9 cellular contexts compared by ENCODE assay signal in the genomic region with DNA sequence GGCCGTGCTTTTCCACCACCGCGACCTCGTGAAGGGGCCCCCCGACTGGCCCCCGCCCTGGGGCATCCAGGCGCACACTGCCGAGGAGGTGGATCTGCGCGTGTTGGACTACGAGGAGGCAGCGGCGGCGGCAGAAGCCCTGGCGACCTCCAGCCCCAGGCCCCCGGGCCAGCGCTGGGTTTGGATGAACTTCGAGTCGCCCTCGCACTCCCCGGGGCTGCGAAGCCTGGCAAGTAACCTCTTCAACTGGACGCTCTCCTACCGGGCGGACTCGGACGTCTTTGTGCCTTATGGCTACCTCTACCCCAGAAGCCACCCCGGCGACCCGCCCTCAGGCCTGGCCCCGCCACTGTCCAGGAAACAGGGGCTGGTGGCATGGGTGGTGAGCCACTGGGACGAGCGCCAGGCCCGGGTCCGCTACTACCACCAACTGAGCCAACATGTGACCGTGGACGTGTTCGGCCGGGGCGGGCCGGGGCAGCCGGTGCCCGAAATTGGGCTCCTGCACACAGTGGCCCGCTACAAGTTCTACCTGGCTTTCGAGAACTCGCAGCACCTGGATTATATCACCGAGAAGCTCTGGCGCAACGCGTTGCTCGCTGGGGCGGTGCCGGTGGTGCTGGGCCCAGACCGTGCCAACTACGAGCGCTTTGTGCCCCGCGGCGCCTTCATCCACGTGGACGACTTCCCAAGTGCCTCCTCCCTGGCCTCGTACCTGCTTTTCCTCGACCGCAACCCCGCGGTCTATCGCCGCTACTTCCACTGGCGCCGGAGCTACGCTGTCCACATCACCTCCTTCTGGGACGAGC. TPM values are rescaled to one million over a fixed set of nuclear protein-coding genes. Genes with fewer than 3 reads are reported as not detected.
DNase-seq lines count a peak whose midpoint lies in the region; ATAC-seq and TF ChIP-seq lines count a peak whose summit lies in the region.
"Had no signal": no experiment of that assay in that cellular context is flagged by ENCODE, and none has a peak within 500 bp of the region (broad histone marks: within the 10 kb centered on the region; RNA-seq: fewer than 3 reads in every experiment).

No MANE protein-coding gene starts in this region.

- no peaks in the 10 kb centered on the region for H3K9me3 ChIP-seq in iPS DF 6.9 (ENCODE audit: control insufficient read depth, insufficient read depth, low read length)

- H3K36me3 ChIP-seq in iPS DF 6.9 (ENCODE audit: control insufficient read depth, insufficient read depth, low read length) = no peaks in the 10 kb centered on the region

- H3K9me3 Mint-ChIP-seq in activated T-helper 2 cell treated with anti-CD3 and anti-CD28 coated beads, Interferon-gamma antibody, Interleukin-2, Interleukin-4, amounts not matched to agents 10 μg/mL and 5 μg/mL and 100 μg/mL, durations not matched to agents 14 hours and 24 hours and 36 hours = no peaks in the 10 kb centered on the region

- CTCF ChIA-PET in GM10248 (lab: Yijun Ruan, JAX) = interaction anchor here (1.6 kb wide), 1 partner anchor 28 kb away, joined by 4 read pairs; no protein-coding TSS in a partner anchor

- H3K27ac ChIP-seq in iPS DF 6.9 (ENCODE audit: low read length) = no peak overlapping the region

- peak; percentile 37 for DNase-seq in activated CD4-positive, alpha-beta T cell treated with anti-CD3 and anti-CD28 coated beads for 48 hours
- DNase-seq in activated CD4-positive, alpha-beta T cell treated with anti-CD3 and anti-CD28 coated beads, Interleukin-2, amount 50 U/mL, for 48 hours = no peak
- no peak for DNase-seq in activated T-helper 2 cell treated with anti-CD3 and anti-CD28 coated beads, Interferon-gamma antibody, Interleukin-2, Interleukin-4, amounts not matched to agents 10 μg/mL and 5 μg/mL and 100 μg/mL, durations not matched to agents 14 hours and 24 hours and 36 hours (ENCODE audit: low spot score)
- DNase-seq in iPS DF 6.9 (ENCODE audit: low read depth, low spot score) = no peak
- DNase-seq in skeletal muscle cell (ENCODE audit: low read depth) = no peak
- DNase-seq in NCI-H345 (lab: John Stamatoyannopoulos, UW) = no peak
- no peak for DNase-seq in GM10248 (ENCODE audit: extremely low spot score)

- WGBS in iPS DF 6.9 (ENCODE audit: insufficient coverage, insufficient read length) = no CpG with 5 or more reads among the region's 72 CpGs

- no peaks in the 10 kb centered on the region for H3K27me3 Mint-ChIP-seq in activated T-helper 2 cell treated with anti-CD3 and anti-CD28 coated beads, Interferon-gamma antibody, Interleukin-2, Interleukin-4, amounts not matched to agents 10 μg/mL and 5 μg/mL and 100 μg/mL, durations not matched to agents 14 hours and 24 hours and 36 hours (ENCODE audit: low read depth)

- POLR2A ChIA-PET in GM10248 (lab: Yijun Ruan, JAX) = no interaction called here

- peak overlapping the region; percentile 69 for H3K27ac Mint-ChIP-seq in activated T-helper 2 cell treated with anti-CD3 and anti-CD28 coated beads, Interferon-gamma antibody, Interleukin-2, Interleukin-4, amounts not matched to agents 10 μg/mL and 5 μg/mL and 100 μg/mL, durations not matched to agents 14 hours and 24 hours and 36 hours

- ATAC-seq in GM21367 (IDR thresholded peaks at IDR 0.05; ENCODE audit: unreplicated experiment) = no peak

- H3K4me1 ChIP-seq in iPS DF 6.9 (ENCODE audit: control insufficient read depth, insufficient read depth, low read length) = no peaks in the 10 kb centered on the region; the same call in 1 of the 2 replicates

- peaks cover 3% of the 10 kb centered on the region; the same call in 1 of the 2 replicates for H3K27me3 ChIP-seq in iPS DF 6.9 (ENCODE audit: control insufficient read depth, insufficient read depth, low read length)

- H3K36me3 Mint-ChIP-seq in activated T-helper 2 cell treated with anti-CD3 and anti-CD28 coated beads, Interferon-gamma antibody, Interleukin-2, Interleukin-4, amounts not matched to agents 10 μg/mL and 5 μg/mL and 100 μg/mL, durations not matched to agents 14 hours and 24 hours and 36 hours (ENCODE audit: low read depth) = peaks cover 28% of the 10 kb centered on the region

- peak overlapping the region; percentile 78 for H3K4me3 Mint-ChIP-seq in activated T-helper 2 cell treated with anti-CD3 and anti-CD28 coated beads, Interferon-gamma antibody, Interleukin-2, Interleukin-4, amounts not matched to agents 10 μg/mL and 5 μg/mL and 100 μg/mL, durations not matched to agents 14 hours and 24 hours and 36 hours (ENCODE audit: low read depth)

- intact Hi-C loops in activated T-helper 2 cell treated with anti-CD3 and anti-CD28 coated beads, Interferon-gamma antibody, Interleukin-2, Interleukin-4, amounts not matched to agents 10 μg/mL and 5 μg/mL and 100 μg/mL, durations not matched to agents 14 hours and 24 hours and 36 hours (cut with micrococcal nuclease) = loop anchor here (1.0 to 10.0 kb wide), 8 partner anchors 32 to 803 kb away; a partner anchor contains a TSS

- H3K4me3 ChIP-seq in iPS DF 6.9 (ENCODE audit: low read length) (peak overlapping the region; percentile 57; the same call in 1 of the 2 replicates), skeletal muscle cell (ENCODE audit: low read depth, low read length) (peak overlapping the region; percentile 59)

- peaks cover 30% of the 10 kb centered on the region for H3K4me1 Mint-ChIP-seq in activated T-helper 2 cell treated with anti-CD3 and anti-CD28 coated beads, Interferon-gamma antibody, Interleukin-2, Interleukin-4, amounts not matched to agents 10 μg/mL and 5 μg/mL and 100 μg/mL, durations not matched to agents 14 hours and 24 hours and 36 hours (ENCODE audit: low read depth)

- TF ChIP-seq CTCF in GM10248 (IDR thresholded peaks at IDR 0.05; ENCODE audit: control extremely low read depth, extremely low read depth, low read depth, missing control alignments) = no peak

RNA-seq across cellular contexts. Expression of a gene that starts 1.3 kb away (rescaled TPM):
- total RNA-seq in activated T-helper 2 cell treated with anti-CD3 and anti-CD28 coated beads, Interferon-gamma antibody, Interleukin-2, Interleukin-4, amounts not matched to agents 10 μg/mL and 5 μg/mL and 100 μg/mL, durations not matched to agents 14 hours and 24 hours and 36 hours = 8.4 and 8.9 TPM in 2 replicates

RNA-seq across cellular contexts. Expression of a gene that starts 22.1 kb away (rescaled TPM):
- 0.67 and 0.84 TPM in 2 replicates for total RNA-seq in activated T-helper 2 cell treated with anti-CD3 and anti-CD28 coated beads, Interferon-gamma antibody, Interleukin-2, Interleukin-4, amounts not matched to agents 10 μg/mL and 5 μg/mL and 100 μg/mL, durations not matched to agents 14 hours and 24 hours and 36 hours

RNA-seq across cellular contexts. Expression of a gene that starts 32.8 kb away (rescaled TPM):
- total RNA-seq in activated T-helper 2 cell treated with anti-CD3 and anti-CD28 coated beads, Interferon-gamma antibody, Interleukin-2, Interleukin-4, amounts not matched to agents 10 μg/mL and 5 μg/mL and 100 μg/mL, durations not matched to agents 14 hours and 24 hours and 36 hours = not detected in 2 replicates
- total RNA-seq: Daoy had no signal

RNA-seq across cellular contexts. Expression of a gene that starts 51.3 kb away (rescaled TPM):
- 19.4 and 20.7 TPM in 2 replicates for total RNA-seq in activated T-helper 2 cell treated with anti-CD3 and anti-CD28 coated beads, Interferon-gamma antibody, Interleukin-2, Interleukin-4, amounts not matched to agents 10 μg/mL and 5 μg/mL and 100 μg/mL, durations not matched to agents 14 hours and 24 hours and 36 hours

RNA-seq across cellular contexts. Expression of a gene that starts 51.4 kb away (rescaled TPM):
- total RNA-seq in activated T-helper 2 cell treated with anti-CD3 and anti-CD28 coated beads, Interferon-gamma antibody, Interleukin-2, Interleukin-4, amounts not matched to agents 10 μg/mL and 5 μg/mL and 100 μg/mL, durations not matched to agents 14 hours and 24 hours and 36 hours = 45.8 and 47.4 TPM in 2 replicates
